8 cellular contexts compared by ENCODE assay signal in genomic region chr18:3499498-3499897, GRCh38. TPM values are rescaled to one million over a fixed set of nuclear protein-coding genes. Genes with fewer than 3 reads are reported as not detected.
DNase-seq lines count a peak whose midpoint lies in the region; ATAC-seq and TF ChIP-seq lines count a peak whose summit lies in the region.

No MANE protein-coding gene starts in this region.

- TF ChIP-seq EP300 in stomach (IDR thresholded peaks at IDR 0.05), result no peak

- TF ChIP-seq POLR2A in stomach (IDR thresholded peaks at IDR 0.05), result no peak

- H3K4me1 ChIP-seq in stomach, result peaks cover 5 to 14% (median 11%) of the 10 kb centered on the region in 4 donors

- no peaks in the 10 kb centered on the region for H3K9me3 Mint-ChIP-seq in T-helper 2 cell treated with Interferon-gamma antibody and Interleukin-4, amounts not matched to agents 5 μg/mL and 100 μg/mL, for 36 hours
- no peaks in the 10 kb centered on the region for H3K9me3 Mint-ChIP-seq in activated T-helper 17 cell treated with anti-CD3 and anti-CD28 coated beads, Interleukin-2, amount 50 U/mL, for 72 hours

- no peaks in the 10 kb centered on the region for H3K36me3 Mint-ChIP-seq in T-helper 2 cell treated with Interferon-gamma antibody and Interleukin-4, amounts not matched to agents 5 μg/mL and 100 μg/mL, for 36 hours (ENCODE audit: low read depth)
- no peaks in the 10 kb centered on the region for H3K36me3 Mint-ChIP-seq in activated T-helper 17 cell treated with anti-CD3 and anti-CD28 coated beads, Interleukin-2, amount 50 U/mL, for 72 hours (ENCODE audit: low read depth)

- no peak for TF ChIP-seq CTCF in stomach (IDR thresholded peaks at IDR 0.05)

- H3K36me3 ChIP-seq in stomach, result no peaks in the 10 kb centered on the region

- peaks cover 54% of the 10 kb centered on the region for H3K27me3 Mint-ChIP-seq in T-helper 2 cell treated with Interferon-gamma antibody and Interleukin-4, amounts not matched to agents 5 μg/mL and 100 μg/mL, for 36 hours (ENCODE audit: low read depth)
- peaks cover 21% of the 10 kb centered on the region for H3K27me3 Mint-ChIP-seq in activated T-helper 17 cell treated with anti-CD3 and anti-CD28 coated beads, Interleukin-2, amount 50 U/mL, for 72 hours

- H3K27me3 ChIP-seq in stomach, result peaks cover 0 to 32% (median 14%) of the 10 kb centered on the region in 3 donors

- WGBS in stomach, 5 donors, result 22 to 38% (median 26%) methylated on average over 9 to 10 of the region's 10 CpGs

- intact Hi-C loops in stomach (cut with DNase I; ENCODE audit: low total_unique reads), result no loop called here

- no peaks in the 10 kb centered on the region for H3K9me3 ChIP-seq in stomach

- peak overlapping the region; percentile 56 for H3K4me3 Mint-ChIP-seq in T-helper 2 cell treated with Interferon-gamma antibody and Interleukin-4, amounts not matched to agents 5 μg/mL and 100 μg/mL, for 36 hours
- peak overlapping the region; percentile 66 for H3K4me3 Mint-ChIP-seq in activated T-helper 17 cell treated with anti-CD3 and anti-CD28 coated beads, Interleukin-2, amount 50 U/mL, for 72 hours

- ATAC-seq in activated T-helper 17 cell treated with anti-CD3 and anti-CD28 coated beads, Interleukin-2, amount 50 U/mL, for 72 hours (replicated peaks), result no peak
- no peak for ATAC-seq in HG02571 (IDR thresholded peaks at IDR 0.05; ENCODE audit: unreplicated experiment)
- ATAC-seq in HG02610 (IDR thresholded peaks at IDR 0.05; ENCODE audit: unreplicated experiment), result no peak

- H3K4me1 Mint-ChIP-seq in T-helper 2 cell treated with Interferon-gamma antibody and Interleukin-4, amounts not matched to agents 5 μg/mL and 100 μg/mL, for 36 hours (ENCODE audit: low read depth), result peaks cover 7% of the 10 kb centered on the region
- H3K4me1 Mint-ChIP-seq in activated T-helper 17 cell treated with anti-CD3 and anti-CD28 coated beads, Interleukin-2, amount 50 U/mL, for 72 hours, result no peaks in the 10 kb centered on the region

- peak overlapping the region; percentile 42 to 51 (median 46) for H3K4me3 ChIP-seq in stomach

- H3K27ac Mint-ChIP-seq in T-helper 2 cell treated with Interferon-gamma antibody and Interleukin-4, amounts not matched to agents 5 μg/mL and 100 μg/mL, for 36 hours, result no peak overlapping the region
- H3K27ac Mint-ChIP-seq in activated T-helper 17 cell treated with anti-CD3 and anti-CD28 coated beads, Interleukin-2, amount 50 U/mL, for 72 hours, result no peak overlapping the region

- DNase-seq in T-helper 2 cell treated with Interferon-gamma antibody and Interleukin-4, amounts not matched to agents 5 μg/mL and 100 μg/mL, for 36 hours (ENCODE audit: low spot score), result no peak
- no peak for DNase-seq in T-helper 2 cell
- DNase-seq in iPS-NIHi7 (ENCODE audit: extremely low spot score), result peak; percentile 77
- DNase-seq in stomach, result no peak
- DNase-seq in activated CD4-positive, CD25-positive, alpha-beta regulatory T cell (lab: John Stamatoyannopoulos, UW), result no peak

- H3K27ac ChIP-seq in stomach, result peak overlapping the region in 1 of 5 donors; percentile 41

RNA-seq across cellular contexts. Expression of gene TGIF1, which starts 49.5 kb away (rescaled TPM):
- total RNA-seq in activated T-helper 17 cell treated with anti-CD3 and anti-CD28 coated beads, Interleukin-2, amount 50 U/mL, for 72 hours, result 10 to 100 TPM; 18.6 to 86.1 TPM
- 10 to 100 TPM; 18.7 to 87.6 (median 52.5) TPM for total RNA-seq in stomach
- 10 to 100 TPM; 51.5 to 65.3 (median 57.9) TPM for polyA plus RNA-seq in stomach
